Comparison of ENCODE assay signal across 2 cellular contexts in genomic region chr4:123168812-123169211, GRCh38.
TF ChIP-seq lines count a peak whose summit lies in the region.

No MANE protein-coding gene starts in this region.

TF ChIP-seq in GM23338, 12 proteins besides CTCF, POLR2A, EP300 and RAD21 (continued from another document):
- TF ChIP-seq ZNF462 (CRISPR knock-in tag; IDR thresholded peaks at IDR 0.05): no peak
- TF ChIP-seq NANOG (IDR thresholded peaks at IDR 0.05; ENCODE audit: borderline replicate concordance): no peak
- no peak for TF ChIP-seq ZNF114 (CRISPR knock-in tag; IDR thresholded peaks at IDR 0.05)

TF ChIP-seq in WTC11, 78 proteins besides CTCF, POLR2A, EP300 and RAD21 (continued from another document):
- TF ChIP-seq ZMAT4 (CRISPR knock-in tag; IDR thresholded peaks at IDR 0.05) (no peak), NFATC4 (CRISPR knock-in tag; IDR thresholded peaks at IDR 0.05) (no peak), HMGXB4 (CRISPR knock-in tag; IDR thresholded peaks at IDR 0.05) (no peak), PREB (CRISPR knock-in tag; IDR thresholded peaks at IDR 0.05; ENCODE audit: borderline replicate concordance) (no peak), TP53 (CRISPR knock-in tag; IDR thresholded peaks at IDR 0.05) (no peak), CBFB (CRISPR knock-in tag; IDR thresholded peaks at IDR 0.05; ENCODE audit: low read depth) (no peak), MXD4 (CRISPR knock-in tag; IDR thresholded peaks at IDR 0.05; ENCODE audit: borderline replicate concordance) (no peak)
